8 cellular contexts compared by ENCODE assay signal in genomic region chr13:44576396-44577235, GRCh38. TPM values are rescaled to one million over a fixed set of nuclear protein-coding genes. Genes with fewer than 3 reads are reported as not detected.
DNase-seq lines count a peak whose midpoint lies in the region; ATAC-seq, FAIRE-seq and TF ChIP-seq lines count a peak whose summit lies in the region.

No MANE protein-coding gene starts in this region.

- H3K9me3 Mint-ChIP-seq in CD8-positive, alpha-beta T cell: no peaks in the 10 kb centered on the region
- no peaks in the 10 kb centered on the region for H3K9me3 Mint-ChIP-seq in neural progenitor cell
- H3K9me3 Mint-ChIP-seq in type B pancreatic cell: no peaks in the 10 kb centered on the region

- DNase-seq in CD8-positive, alpha-beta T cell: peak in 5 of 7 experiments; percentile 15 to 42 (median 29)
- peak; percentile 17 for DNase-seq in HuH-7 (ENCODE audit: low spot score)
- DNase-seq in activated T-cell treated with anti-CD3 and anti-CD28 coated beads for 24 hours (ENCODE audit: low read depth): peak; percentile 28
- no peak for DNase-seq in esophagus squamous epithelium (lab: John Stamatoyannopoulos, UW)
- peak; percentile 62 for DNase-seq in neural progenitor cell (ENCODE audit: low spot score)
- DNase-seq in type B pancreatic cell (ENCODE audit: extremely low spot score, unreplicated experiment): peak; percentile 77
- no peak for DNase-seq in RCC 7860 (ENCODE audit: low spot score)

- intact Hi-C loops in CD8-positive, alpha-beta T cell (cut with DNase I, micrococcal nuclease): loop anchor here (1.0 to 10.0 kb wide), 19 partner anchors 92 to 1584 kb away; partner anchors contain the start of genes EPSTI1 (in 2 of the 2), CCDC122 (in 1 of the 2), COG3 (in 1 of the 2) and GPALPP1 (in 1 of the 2)
- intact Hi-C loops in esophagus squamous epithelium (cut with DNase I): loop anchor here (10.0 kb wide), 1 partner anchor 388 kb away; no protein-coding TSS in a partner anchor

- peak overlapping the region; percentile 96 for H3K27ac Mint-ChIP-seq in CD8-positive, alpha-beta T cell
- no peak overlapping the region for H3K27ac Mint-ChIP-seq in neural progenitor cell
- peak overlapping the region; percentile 94 for H3K27ac Mint-ChIP-seq in type B pancreatic cell

- peak overlapping the region; percentile 87 for H3K4me3 ChIP-seq in CD8-positive, alpha-beta T cell (ENCODE audit: low read depth, low read length)
- H3K4me3 ChIP-seq in esophagus squamous epithelium (peak overlapping the region; percentile 75 to 97 (median 94)), neural progenitor cell (peak overlapping the region; percentile 94)

- H3K27ac ChIP-seq in CD8-positive, alpha-beta T cell (ENCODE audit: low read depth, low read length): peak overlapping the region; percentile 78
- H3K27ac ChIP-seq in esophagus squamous epithelium (peak overlapping the region; percentile 93 to 99 (median 97)), neural progenitor cell (peak overlapping the region; percentile 96)

- no peaks in the 10 kb centered on the region for H3K9me3 ChIP-seq in CD8-positive, alpha-beta T cell (ENCODE audit: low read length)
- H3K9me3 ChIP-seq in esophagus squamous epithelium: no peaks in the 10 kb centered on the region
- H3K9me3 ChIP-seq in neural progenitor cell (ENCODE audit: low read depth): no peaks in the 10 kb centered on the region

- peaks cover 46% of the 10 kb centered on the region for H3F3A ChIP-seq in neural progenitor cell (ENCODE audit: low read depth)

- FAIRE-seq in RCC 7860 (lab: Jason Lieb, UNC): no peak

- peaks cover 61% of the 10 kb centered on the region for H3K79me2 ChIP-seq in neural progenitor cell (ENCODE audit: low read depth)

- 0% methylated on average over 3 to 8 of the region's 109 CpGs for WGBS in esophagus squamous epithelium, 2 donors

- peak overlapping the region; percentile 84 for H3K9ac ChIP-seq in neural progenitor cell

- H3K4me1 ChIP-seq in CD8-positive, alpha-beta T cell (ENCODE audit: insufficient read depth, low read length): peaks cover 42% of the 10 kb centered on the region
- H3K4me1 ChIP-seq in esophagus squamous epithelium: peaks cover 19 to 53% (median 27%) of the 10 kb centered on the region in 3 donors
- peaks cover 55% of the 10 kb centered on the region for H3K4me1 ChIP-seq in neural progenitor cell

- H3K36me3 Mint-ChIP-seq in CD8-positive, alpha-beta T cell: peaks cover 13% of the 10 kb centered on the region
- peaks cover 16% of the 10 kb centered on the region for H3K36me3 Mint-ChIP-seq in neural progenitor cell
- peaks cover 32% of the 10 kb centered on the region for H3K36me3 Mint-ChIP-seq in type B pancreatic cell

- TF ChIP-seq POLR2A in esophagus squamous epithelium (IDR thresholded peaks at IDR 0.05): no peak

- H3K27me3 ChIP-seq in CD8-positive, alpha-beta T cell (ENCODE audit: insufficient read depth, low read length): no peaks in the 10 kb centered on the region
- no peaks in the 10 kb centered on the region for H3K27me3 ChIP-seq in esophagus squamous epithelium
- no peaks in the 10 kb centered on the region for H3K27me3 ChIP-seq in neural progenitor cell

- CTCF ChIA-PET in CD8-positive, alpha-beta T cell (lab: Charles Lee): interaction anchor here (4.4 kb wide), 1 partner anchor 94 kb away, joined by 24 read pairs; no protein-coding TSS in a partner anchor

- peak overlapping the region; percentile 96 for H3K4me2 ChIP-seq in neural progenitor cell

- peaks cover 44% of the 10 kb centered on the region for H4K20me1 ChIP-seq in neural progenitor cell (ENCODE audit: low read depth)

- POLR2A ChIA-PET in CD8-positive, alpha-beta T cell (lab: Charles Lee): no interaction called here

- H3K27me3 Mint-ChIP-seq in CD8-positive, alpha-beta T cell (ENCODE audit: low read depth): no peaks in the 10 kb centered on the region
- H3K27me3 Mint-ChIP-seq in neural progenitor cell (ENCODE audit: insufficient read depth, low read depth) (peaks cover under 1% of the 10 kb centered on the region), type B pancreatic cell (no peaks in the 10 kb centered on the region)

- H3K36me3 ChIP-seq in CD8-positive, alpha-beta T cell (ENCODE audit: insufficient read depth, low read length): no peaks in the 10 kb centered on the region
- H3K36me3 ChIP-seq in esophagus squamous epithelium: no peaks in the 10 kb centered on the region
- H3K36me3 ChIP-seq in neural progenitor cell: no peaks in the 10 kb centered on the region

- peak; percentile 13 for ATAC-seq in CD8-positive, alpha-beta T cell
- peak; percentile 13 for ATAC-seq in GM21390 (IDR thresholded peaks at IDR 0.05; ENCODE audit: unreplicated experiment)

- TF ChIP-seq CTCF in CD8-positive, alpha-beta T cell (IDR thresholded peaks at IDR 0.05): no peak
- TF ChIP-seq CTCF in esophagus squamous epithelium (IDR thresholded peaks at IDR 0.05): no peak
- TF ChIP-seq CTCF in neural progenitor cell (IDR thresholded peaks at IDR 0.05): no peak
- TF ChIP-seq CTCF in type B pancreatic cell (conservative IDR thresholded peaks at IDR 0.05): no peak

- peaks cover 44% of the 10 kb centered on the region for H3K4me1 Mint-ChIP-seq in CD8-positive, alpha-beta T cell (ENCODE audit: low read depth)
- peaks cover 56% of the 10 kb centered on the region for H3K4me1 Mint-ChIP-seq in neural progenitor cell
- peaks cover 45% of the 10 kb centered on the region for H3K4me1 Mint-ChIP-seq in type B pancreatic cell (ENCODE audit: unreplicated experiment)

- H3K4me3 Mint-ChIP-seq in CD8-positive, alpha-beta T cell: peak overlapping the region; percentile 96
- peak overlapping the region; percentile 91 for H3K4me3 Mint-ChIP-seq in neural progenitor cell
- H3K4me3 Mint-ChIP-seq in type B pancreatic cell: peak overlapping the region; percentile 98

- peak overlapping the region; percentile 78 for H2AFZ ChIP-seq in neural progenitor cell (replicated peaks)

RNA-seq across cellular contexts. Expression of gene TSC22D1, which starts 0.5 kb away (rescaled TPM):
- total RNA-seq in CD8-positive, alpha-beta T cell: 10 to 100 TPM; 22.2 to 23.6 TPM
- 100 to 1,000 TPM in 1 of 4 donors, 10 to 100 TPM in 3; 18.8 to 103 (median 35.1) TPM for total RNA-seq in esophagus squamous epithelium
- 179 and 181 TPM in 2 replicates for total RNA-seq in neural progenitor cell (ENCODE audit: low replicate concordance)
- 83.6 and 132 TPM in 2 replicates for total RNA-seq in type B pancreatic cell (ENCODE audit: low replicate concordance)

Comparison
In these comparisons a context has a peak if more than half of its experiments do, and no peak if none do; other contexts are left out.
1. DNase-seq: peak in CD8-positive, alpha-beta T cell (5 of 7), HuH-7 (single experiment), activated T-cell treated with anti-CD3 and anti-CD28 coated beads for 24 hours (single experiment), neural progenitor cell (single experiment) and type B pancreatic cell (single experiment); none in esophagus squamous epithelium (single experiment) and RCC 7860 (single experiment).
2. Peak in every context shown above with its lines, with median percentiles within 50 percentile points of each other: H3K27ac ChIP-seq, H3K4me3 ChIP-seq and H3K4me3 Mint-ChIP-seq.